Comparison of ENCODE assay signal across 1 cellular context in the genomic region with DNA sequence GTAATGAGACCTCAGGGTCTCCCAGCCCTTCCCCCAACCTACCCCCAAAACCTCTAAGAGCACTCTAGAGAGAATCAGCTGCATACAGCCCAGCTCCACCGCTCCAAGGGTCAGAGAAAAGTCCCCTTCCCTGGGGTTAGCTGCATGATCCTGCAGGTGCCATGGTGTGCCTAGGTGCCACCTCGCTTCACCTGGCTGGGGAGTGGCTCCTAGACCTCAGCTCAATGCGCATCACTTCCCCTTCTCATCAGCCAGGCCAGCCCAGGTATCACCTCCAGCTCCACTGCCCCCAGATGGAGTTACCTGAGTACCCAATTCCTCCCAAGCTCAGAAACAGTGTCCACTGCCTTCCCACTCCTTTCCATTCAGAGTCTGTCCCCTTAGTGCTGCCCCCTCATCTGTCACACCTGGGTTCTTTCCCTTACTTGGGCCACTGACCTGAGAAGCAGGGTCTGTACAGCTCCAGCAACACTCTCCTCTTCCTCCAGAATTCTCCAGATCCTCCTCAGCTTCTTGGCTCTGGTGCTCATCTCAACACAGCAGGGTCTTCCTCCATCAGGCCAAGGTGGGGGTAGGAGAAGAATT.
TF ChIP-seq lines count a peak whose summit lies in the region.

No MANE protein-coding gene starts in this region.

TF ChIP-seq in HepG2, 621 proteins besides CTCF, POLR2A, EP300 and RAD21:
- TF ChIP-seq ZNF589 (CRISPR knock-in tag; conservative IDR thresholded peaks at IDR 0.05) (no peak), GATAD2A (CRISPR knock-in tag; IDR thresholded peaks at IDR 0.05) (no peak), BORCS8-MEF2B (CRISPR knock-in tag; IDR thresholded peaks at IDR 0.05) (no peak), POGZ (CRISPR knock-in tag; IDR thresholded peaks at IDR 0.05) (no peak), XRCC5 (optimal IDR thresholded peaks at IDR 0.05; ENCODE audit: low read length) (no peak), KDM3A (CRISPR knock-in tag; IDR thresholded peaks at IDR 0.05; ENCODE audit: low read depth) (no peak), DR1 (CRISPR knock-in tag; IDR thresholded peaks at IDR 0.05) (no peak), BCL6 (CRISPR knock-in tag; IDR thresholded peaks at IDR 0.05) (no peak), TP53 (CRISPR knock-in tag; conservative IDR thresholded peaks at IDR 0.05) (no peak), KDM2A (CRISPR knock-in tag; IDR thresholded peaks at IDR 0.05; ENCODE audit: borderline replicate concordance, low read depth) (no peak)
- TF ChIP-seq, protein P1, sequence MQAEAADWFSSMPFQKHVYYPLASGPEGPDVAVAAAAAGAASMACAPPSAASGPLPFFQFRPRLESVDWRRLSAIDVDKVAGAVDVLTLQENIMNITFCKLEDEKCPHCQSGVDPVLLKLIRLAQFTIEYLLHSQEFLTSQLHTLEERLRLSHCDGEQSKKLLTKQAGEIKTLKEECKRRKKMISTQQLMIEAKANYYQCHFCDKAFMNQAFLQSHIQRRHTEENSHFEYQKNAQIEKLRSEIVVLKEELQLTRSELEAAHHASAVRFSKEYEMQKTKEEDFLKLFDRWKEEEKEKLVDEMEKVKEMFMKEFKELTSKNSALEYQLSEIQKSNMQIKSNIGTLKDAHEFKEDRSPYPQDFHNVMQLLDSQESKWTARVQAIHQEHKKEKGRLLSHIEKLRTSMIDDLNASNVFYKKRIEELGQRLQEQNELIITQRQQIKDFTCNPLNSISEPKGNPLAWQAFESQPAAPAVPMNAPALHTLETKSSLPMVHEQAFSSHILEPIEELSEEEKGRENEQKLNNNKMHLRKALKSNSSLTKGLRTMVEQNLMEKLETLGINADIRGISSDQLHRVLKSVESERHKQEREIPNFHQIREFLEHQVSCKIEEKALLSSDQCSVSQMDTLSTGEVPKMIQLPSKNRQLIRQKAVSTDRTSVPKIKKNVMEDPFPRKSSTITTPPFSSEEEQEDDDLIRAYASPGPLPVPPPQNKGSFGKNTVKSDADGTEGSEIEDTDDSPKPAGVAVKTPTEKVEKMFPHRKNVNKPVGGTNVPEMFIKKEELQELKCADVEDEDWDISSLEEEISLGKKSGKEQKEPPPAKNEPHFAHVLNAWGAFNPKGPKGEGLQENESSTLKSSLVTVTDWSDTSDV (CRISPR knock-in tag; IDR thresholded peaks at IDR 0.05) = no peak
